Comparison of ENCODE assay signal across 19 cellular contexts in genomic region chr10:131824371-131825149, GRCh38.
DNase-seq lines count a peak whose midpoint lies in the region; ATAC-seq and TF ChIP-seq lines count a peak whose summit lies in the region.
"Had no signal": no experiment of that assay in that cellular context is flagged by ENCODE, and none has a peak within 500 bp of the region (broad histone marks: within the 10 kb centered on the region; RNA-seq: fewer than 3 reads in every experiment).

No MANE protein-coding gene starts in this region.

- intact Hi-C loops in posterior vena cava (cut with DNase I), result no loop called here

- CTCF ChIA-PET in GM10248 (lab: Yijun Ruan, JAX), result no interaction called here

- DNase-seq in ELF-1 (ENCODE audit: low read depth, low spot score) (peak; percentile 46), HT1080 (ENCODE audit: low read depth) (peak; percentile 16), islet precursor cell (peak; percentile 65), posterior vena cava (ENCODE audit: low spot score) (peak; percentile 72), SW 1271 (lab: John Stamatoyannopoulos, UW) (no peak), NCI-H187 (lab: John Stamatoyannopoulos, UW) (no peak), GM10248 (ENCODE audit: extremely low spot score) (no peak)
- DNase-seq: activated CD4-positive, alpha-beta T cell treated with anti-CD3 and anti-CD28 coated beads for 1 hour; activated gamma-delta T cell; amygdala; central memory CD4-positive, alpha-beta T cell; DMS 273 treated with DMSO at 0.1 percent for 48 hours; effector memory CD8-positive, alpha-beta T cell; GM23248; naive B cell; NCI-H1092; NCI-H526 treated with DMSO at 0.1 percent for 48 hours had no signal

- no peak for ATAC-seq in GM21367 (IDR thresholded peaks at IDR 0.05; ENCODE audit: unreplicated experiment)
- ATAC-seq: effector memory CD8-positive, alpha-beta T cell; psoas muscle had no signal

- no peak for TF ChIP-seq CTCF in GM10248 (IDR thresholded peaks at IDR 0.05; ENCODE audit: control extremely low read depth, extremely low read depth, low read depth, missing control alignments)

- POLR2A ChIA-PET in GM10248 (lab: Yijun Ruan, JAX), result no interaction called here

Comparison
In these comparisons a context has a peak if more than half of its experiments do, and no peak if none do; other contexts are left out.
1. DNase-seq: peak in ELF-1 (single experiment), HT1080 (single experiment), islet precursor cell (single experiment) and posterior vena cava (single experiment); none in SW 1271 (0 of 2), NCI-H187 (0 of 2) and GM10248 (single experiment).